24 cellular contexts compared by ENCODE assay signal in the genomic region with DNA sequence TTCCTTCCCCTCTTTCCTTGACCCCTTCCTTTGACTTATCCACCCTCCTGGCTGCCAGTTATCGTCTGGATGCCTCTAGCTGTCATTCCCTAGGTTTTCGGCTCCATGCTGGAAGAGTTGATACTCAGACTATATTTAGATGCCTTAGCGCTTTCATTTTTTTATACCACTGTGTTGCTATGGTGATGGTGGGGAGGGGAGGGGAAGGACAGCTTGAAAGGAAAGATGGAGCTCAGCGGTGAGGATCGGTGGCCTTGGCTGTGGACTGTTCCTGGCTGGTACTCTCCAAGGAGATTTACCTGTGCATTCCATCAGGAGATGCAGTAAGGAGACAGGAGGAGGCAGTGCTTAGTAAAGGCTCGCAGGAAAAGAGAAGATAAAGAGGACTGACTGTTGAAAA.
"Had no signal": no experiment of that assay in that cellular context is flagged by ENCODE, and none has a peak within 500 bp of the region (broad histone marks: within the 10 kb centered on the region; RNA-seq: fewer than 3 reads in every experiment).

No MANE protein-coding gene starts in this region.

- DNase-seq: activated CD4-positive, alpha-beta T cell treated with anti-CD3 and anti-CD28 coated beads for 48 hours; activated CD4-positive, alpha-beta T cell treated with anti-CD3 and anti-CD28 coated beads, Interleukin-2, amount 50 U/mL, for 48 hours; activated CD4-positive, CD25-positive, alpha-beta regulatory T cell treated with anti-CD3 and anti-CD28 coated beads, Interleukin-2, amount 50 U/mL, for 72 hours; activated CD8-positive, alpha-beta memory T cell treated with anti-CD3 and anti-CD28 coated beads for 24 hours; activated effector memory CD4-positive, alpha-beta T cell treated with anti-CD3 and anti-CD28 coated beads, Interleukin-2, amount 50 U/mL, for 16 hours; activated naive CD4-positive, alpha-beta T cell treated with Interleukin-2 at 50 U/mL for 16 hours; activated naive CD8-positive, alpha-beta T cell treated with anti-CD3 and anti-CD28 coated beads, Interleukin-2, amount 50 U/mL, for 24 hours; activated T-cell treated with anti-CD3 and anti-CD28 coated beads, Interleukin-2, amount 50 U/mL, for 4 hours; amniotic stem cell; IMR-90; KG1; NCI-H1417 treated with DMSO at 0.1 percent for 48 hours; NCI-H2107; NCI-H446 treated with DMSO at 0.1 percent for 48 hours; Peyer's patch; Right ventricle myocardium superior; SW 1271 had no signal

- ATAC-seq: activated naive CD4-positive, alpha-beta T cell treated with anti-CD3 and anti-CD28 coated beads, Interleukin-2, amount 50 U/mL, for 72 hours; activated naive CD8-positive, alpha-beta T cell treated with anti-CD3 and anti-CD28 coated beads, Interleukin-2, amount 50 U/mL, for 24 hours; activated T-cell treated with anti-CD3 and anti-CD28 coated beads, Interleukin-2, amount 50 U/mL, for 4 hours; body of pancreas; SK-N-SH treated with all-trans-retinoic acid at 6 μM for 48 hours; WTC11 had no signal

- H3K27ac ChIP-seq: ascending aorta, body of pancreas, Peyer's patch, RWPE1, SJCRH30 had no signal
